ENCODE assay signal across 17 cellular contexts in genomic region chr15:51739056-51739455, GRCh38. TPM values are rescaled to one million over a fixed set of nuclear protein-coding genes. Genes with fewer than 3 reads are reported as not detected.
A peak's percentile ranks its signal among the peaks of the same experiment; 100 is the strongest.
DNase-seq lines count a peak whose midpoint lies in the region; ATAC-seq and TF ChIP-seq lines count a peak whose summit lies in the region.
"Had no signal": no experiment of that assay in that cellular context is flagged by ENCODE, and none has a peak within 500 bp of the region (broad histone marks: within the 10 kb centered on the region; RNA-seq: fewer than 3 reads in every experiment).

No MANE protein-coding gene starts in this region.

- H3K9me3 ChIP-seq in upper lobe of right lung = no peaks in the 10 kb centered on the region

- peak overlapping the region; percentile 13 for H3K27ac Mint-ChIP-seq in activated naive CD8-positive, alpha-beta T cell
- H3K27ac Mint-ChIP-seq in activated naive CD8-positive, alpha-beta T cell treated with anti-CD3 and anti-CD28 coated beads for 36 hours = no peak overlapping the region
- H3K27ac Mint-ChIP-seq in activated T-helper 1 cell treated with anti-CD3 and anti-CD28 coated beads, Interleukin-12 subunit alpha, Interleukin-12 subunit beta, Interleukin-2, Interleukin-4 antibody, amounts not matched to agents 30 ng/mL and 10 ng/mL and 1 ng/mL, durations not matched to agents 14 hours and 24 hours and 36 hours = peak overlapping the region; percentile 16
- H3K27ac Mint-ChIP-seq in type B pancreatic cell = no peak overlapping the region

- ATAC-seq in foreskin keratinocyte = peak; percentile 65
- ATAC-seq in GM21737 (IDR thresholded peaks at IDR 0.05; ENCODE audit: unreplicated experiment) = no peak
- no peak for ATAC-seq in upper lobe of right lung
- no peak for ATAC-seq in HG02938 (IDR thresholded peaks at IDR 0.05; ENCODE audit: unreplicated experiment)
- ATAC-seq: left cardiac atrium had no signal

- no peak for TF ChIP-seq CTCF in foreskin keratinocyte (conservative IDR thresholded peaks at IDR 0.05)
- no peak for TF ChIP-seq CTCF in type B pancreatic cell (conservative IDR thresholded peaks at IDR 0.05)
- no peak for TF ChIP-seq CTCF in upper lobe of right lung (IDR thresholded peaks at IDR 0.05)

- intact Hi-C loops in activated T-helper 1 cell treated with anti-CD3 and anti-CD28 coated beads, Interleukin-12 subunit alpha, Interleukin-12 subunit beta, Interleukin-2, Interleukin-4 antibody, amounts not matched to agents 30 ng/mL and 10 ng/mL and 1 ng/mL, durations not matched to agents 14 hours and 24 hours and 36 hours (cut with micrococcal nuclease) = loop anchor here (5.0 to 10.0 kb wide), 4 partner anchors 273 to 974 kb away; partner anchors contain the start of genes AP4E1 and SPPL2A
- intact Hi-C loops in upper lobe of right lung (cut with DNase I) = no loop called here

- no peaks in the 10 kb centered on the region for H3K36me3 Mint-ChIP-seq in activated naive CD8-positive, alpha-beta T cell
- peaks cover 3% of the 10 kb centered on the region for H3K36me3 Mint-ChIP-seq in activated naive CD8-positive, alpha-beta T cell treated with anti-CD3 and anti-CD28 coated beads for 36 hours
- H3K36me3 Mint-ChIP-seq in activated T-helper 1 cell treated with anti-CD3 and anti-CD28 coated beads, Interleukin-12 subunit alpha, Interleukin-12 subunit beta, Interleukin-2, Interleukin-4 antibody, amounts not matched to agents 30 ng/mL and 10 ng/mL and 1 ng/mL, durations not matched to agents 14 hours and 24 hours and 36 hours (ENCODE audit: low read depth) = peaks cover 1% of the 10 kb centered on the region
- H3K36me3 Mint-ChIP-seq in type B pancreatic cell = no peaks in the 10 kb centered on the region

- peak overlapping the region; percentile 84 for H3K4me3 Mint-ChIP-seq in activated naive CD8-positive, alpha-beta T cell
- H3K4me3 Mint-ChIP-seq in activated naive CD8-positive, alpha-beta T cell treated with anti-CD3 and anti-CD28 coated beads for 36 hours = no peak overlapping the region
- no peak overlapping the region for H3K4me3 Mint-ChIP-seq in activated T-helper 1 cell treated with anti-CD3 and anti-CD28 coated beads, Interleukin-12 subunit alpha, Interleukin-12 subunit beta, Interleukin-2, Interleukin-4 antibody, amounts not matched to agents 30 ng/mL and 10 ng/mL and 1 ng/mL, durations not matched to agents 14 hours and 24 hours and 36 hours
- peak overlapping the region; percentile 67 for H3K4me3 Mint-ChIP-seq in type B pancreatic cell

- H3K27me3 ChIP-seq in foreskin keratinocyte (peaks cover 4% of the 10 kb centered on the region), upper lobe of right lung (no peaks in the 10 kb centered on the region)

- H3K9me3 Mint-ChIP-seq in activated naive CD8-positive, alpha-beta T cell (ENCODE audit: low read depth) = no peaks in the 10 kb centered on the region
- no peaks in the 10 kb centered on the region for H3K9me3 Mint-ChIP-seq in activated naive CD8-positive, alpha-beta T cell treated with anti-CD3 and anti-CD28 coated beads for 36 hours
- no peaks in the 10 kb centered on the region for H3K9me3 Mint-ChIP-seq in activated T-helper 1 cell treated with anti-CD3 and anti-CD28 coated beads, Interleukin-12 subunit alpha, Interleukin-12 subunit beta, Interleukin-2, Interleukin-4 antibody, amounts not matched to agents 30 ng/mL and 10 ng/mL and 1 ng/mL, durations not matched to agents 14 hours and 24 hours and 36 hours
- no peaks in the 10 kb centered on the region for H3K9me3 Mint-ChIP-seq in type B pancreatic cell

- H3K36me3 ChIP-seq in upper lobe of right lung = no peaks in the 10 kb centered on the region
- H3K36me3 ChIP-seq: WERI-Rb-1 had no signal

- H3K27ac ChIP-seq in foreskin keratinocyte (no peak overlapping the region), upper lobe of right lung (no peak overlapping the region)
- H3K27ac ChIP-seq: WERI-Rb-1 had no signal

- no peak overlapping the region for H3K4me3 ChIP-seq in upper lobe of right lung

- H3K4me1 Mint-ChIP-seq in activated naive CD8-positive, alpha-beta T cell (ENCODE audit: low read depth) = peaks cover 40% of the 10 kb centered on the region
- peaks cover 33% of the 10 kb centered on the region for H3K4me1 Mint-ChIP-seq in activated naive CD8-positive, alpha-beta T cell treated with anti-CD3 and anti-CD28 coated beads for 36 hours
- H3K4me1 Mint-ChIP-seq in activated T-helper 1 cell treated with anti-CD3 and anti-CD28 coated beads, Interleukin-12 subunit alpha, Interleukin-12 subunit beta, Interleukin-2, Interleukin-4 antibody, amounts not matched to agents 30 ng/mL and 10 ng/mL and 1 ng/mL, durations not matched to agents 14 hours and 24 hours and 36 hours (ENCODE audit: low read depth) = peaks cover 31% of the 10 kb centered on the region
- no peaks in the 10 kb centered on the region for H3K4me1 Mint-ChIP-seq in type B pancreatic cell (ENCODE audit: unreplicated experiment)

- no peak for DNase-seq in activated naive CD8-positive, alpha-beta T cell treated with anti-CD3 and anti-CD28 coated beads for 36 hours
- DNase-seq in activated T-helper 1 cell treated with anti-CD3 and anti-CD28 coated beads, Interleukin-12 subunit alpha, Interleukin-12 subunit beta, Interleukin-2, Interleukin-4 antibody, amounts not matched to agents 30 ng/mL and 10 ng/mL and 1 ng/mL, durations not matched to agents 14 hours and 24 hours and 36 hours (ENCODE audit: low spot score) = no peak
- DNase-seq in foreskin keratinocyte (peak; percentile 79 to 92), type B pancreatic cell (ENCODE audit: extremely low spot score, unreplicated experiment) (no peak), upper lobe of right lung (no peak)
- DNase-seq: AML-193, foreskin fibroblast, H7, left cardiac atrium, NCI-H2029 treated with DMSO at 0.1 percent for 48 hours, NCI-H524 treated with DMSO at 0.1 percent for 48 hours, small intestine, WERI-Rb-1 had no signal

- peaks cover 21% of the 10 kb centered on the region for H3K4me1 ChIP-seq in foreskin keratinocyte
- peaks cover 23% of the 10 kb centered on the region for H3K4me1 ChIP-seq in upper lobe of right lung

- no peaks in the 10 kb centered on the region for H3K27me3 Mint-ChIP-seq in activated naive CD8-positive, alpha-beta T cell
- H3K27me3 Mint-ChIP-seq in activated naive CD8-positive, alpha-beta T cell treated with anti-CD3 and anti-CD28 coated beads for 36 hours = no peaks in the 10 kb centered on the region
- peaks cover 7% of the 10 kb centered on the region for H3K27me3 Mint-ChIP-seq in activated T-helper 1 cell treated with anti-CD3 and anti-CD28 coated beads, Interleukin-12 subunit alpha, Interleukin-12 subunit beta, Interleukin-2, Interleukin-4 antibody, amounts not matched to agents 30 ng/mL and 10 ng/mL and 1 ng/mL, durations not matched to agents 14 hours and 24 hours and 36 hours (ENCODE audit: insufficient read depth)
- H3K27me3 Mint-ChIP-seq in type B pancreatic cell = peaks cover 59% of the 10 kb centered on the region

RNA-seq across cellular contexts. Expression of gene LYSMD2, which starts 1.6 kb away (rescaled TPM):
- 10 to 100 TPM; 23.5 to 24.2 TPM for total RNA-seq in activated naive CD8-positive, alpha-beta T cell treated with anti-CD3 and anti-CD28 coated beads for 36 hours
- total RNA-seq in activated T-helper 1 cell treated with anti-CD3 and anti-CD28 coated beads, Interleukin-12 subunit alpha, Interleukin-12 subunit beta, Interleukin-2, Interleukin-4 antibody, amounts not matched to agents 30 ng/mL and 10 ng/mL and 1 ng/mL, durations not matched to agents 14 hours and 24 hours and 36 hours = 16.0 and 16.5 TPM in 2 replicates
- total RNA-seq in foreskin keratinocyte (6.8 and 7.5 TPM in 2 replicates), type B pancreatic cell (ENCODE audit: low replicate concordance) (3.9 and 6.2 TPM in 2 replicates), upper lobe of right lung (20.6 TPM)
- polyA plus RNA-seq in foreskin keratinocyte = 5.9 and 8.8 TPM in 2 replicates

RNA-seq across cellular contexts. Expression of gene TMOD2, which starts 12.3 kb away (rescaled TPM):
- total RNA-seq in activated naive CD8-positive, alpha-beta T cell treated with anti-CD3 and anti-CD28 coated beads for 36 hours = 1 to 10 TPM; 4.2 to 4.8 TPM
- total RNA-seq in activated T-helper 1 cell treated with anti-CD3 and anti-CD28 coated beads, Interleukin-12 subunit alpha, Interleukin-12 subunit beta, Interleukin-2, Interleukin-4 antibody, amounts not matched to agents 30 ng/mL and 10 ng/mL and 1 ng/mL, durations not matched to agents 14 hours and 24 hours and 36 hours = 4.1 and 4.5 TPM in 2 replicates
- 8.6 and 9.7 TPM in 2 replicates for total RNA-seq in foreskin keratinocyte
- 1.6 and 1.7 TPM in 2 replicates for polyA plus RNA-seq in foreskin keratinocyte
- 6.7 and 8.3 TPM in 2 replicates for total RNA-seq in type B pancreatic cell (ENCODE audit: low replicate concordance)
- total RNA-seq in upper lobe of right lung = 16.1 TPM

RNA-seq across cellular contexts. Expression of gene SCG3, which starts 57.8 kb away (rescaled TPM):
- total RNA-seq in activated naive CD8-positive, alpha-beta T cell treated with anti-CD3 and anti-CD28 coated beads for 36 hours = not detected
- total RNA-seq in activated T-helper 1 cell treated with anti-CD3 and anti-CD28 coated beads, Interleukin-12 subunit alpha, Interleukin-12 subunit beta, Interleukin-2, Interleukin-4 antibody, amounts not matched to agents 30 ng/mL and 10 ng/mL and 1 ng/mL, durations not matched to agents 14 hours and 24 hours and 36 hours = not detected in 2 replicates
- total RNA-seq in foreskin keratinocyte (not detected in 2 replicates), type B pancreatic cell (ENCODE audit: low replicate concordance) (13.0 and 18.2 TPM in 2 replicates), upper lobe of right lung (0.17 TPM)
- 0.01 TPM in 1 of 2 replicates, not detected in the other for polyA plus RNA-seq in foreskin keratinocyte
- total RNA-seq: HT-29 had no signal

Comparison
In these comparisons a context has a peak if more than half of its experiments do, and no peak if none do; other contexts are left out.
1. H3K27ac Mint-ChIP-seq: peak in activated naive CD8-positive, alpha-beta T cell (single experiment) and activated T-helper 1 cell treated with anti-CD3 and anti-CD28 coated beads, Interleukin-12 subunit alpha, Interleukin-12 subunit beta, Interleukin-2, Interleukin-4 antibody, amounts not matched to agents 30 ng/mL and 10 ng/mL and 1 ng/mL, durations not matched to agents 14 hours and 24 hours and 36 hours (single experiment); none in activated naive CD8-positive, alpha-beta T cell treated with anti-CD3 and anti-CD28 coated beads for 36 hours (single experiment) and type B pancreatic cell (single experiment).
2. H3K4me3 Mint-ChIP-seq: peak in activated naive CD8-positive, alpha-beta T cell (single experiment) and type B pancreatic cell (single experiment); none in activated naive CD8-positive, alpha-beta T cell treated with anti-CD3 and anti-CD28 coated beads for 36 hours (single experiment) and activated T-helper 1 cell treated with anti-CD3 and anti-CD28 coated beads, Interleukin-12 subunit alpha, Interleukin-12 subunit beta, Interleukin-2, Interleukin-4 antibody, amounts not matched to agents 30 ng/mL and 10 ng/mL and 1 ng/mL, durations not matched to agents 14 hours and 24 hours and 36 hours (single experiment).
3. DNase-seq: peak in foreskin keratinocyte (2 of 2); none in activated naive CD8-positive, alpha-beta T cell treated with anti-CD3 and anti-CD28 coated beads for 36 hours (single experiment), activated T-helper 1 cell treated with anti-CD3 and anti-CD28 coated beads, Interleukin-12 subunit alpha, Interleukin-12 subunit beta, Interleukin-2, Interleukin-4 antibody, amounts not matched to agents 30 ng/mL and 10 ng/mL and 1 ng/mL, durations not matched to agents 14 hours and 24 hours and 36 hours (single experiment), type B pancreatic cell (single experiment) and upper lobe of right lung (single experiment).
4. RNA of gene SCG3, which starts 57.8 kb away (total RNA-seq): 13.0 to 18.2 TPM in type B pancreatic cell; 0.17 TPM in upper lobe of right lung (single experiment), not detected in activated naive CD8-positive, alpha-beta T cell treated with anti-CD3 and anti-CD28 coated beads for 36 hours, not detected in activated T-helper 1 cell treated with anti-CD3 and anti-CD28 coated beads, Interleukin-12 subunit alpha, Interleukin-12 subunit beta, Interleukin-2, Interleukin-4 antibody, amounts not matched to agents 30 ng/mL and 10 ng/mL and 1 ng/mL, durations not matched to agents 14 hours and 24 hours and 36 hours and not detected in foreskin keratinocyte; every median in the first group is over 10 times any median in the second.